15 cellular contexts compared by ENCODE assay signal in the genomic region with DNA sequence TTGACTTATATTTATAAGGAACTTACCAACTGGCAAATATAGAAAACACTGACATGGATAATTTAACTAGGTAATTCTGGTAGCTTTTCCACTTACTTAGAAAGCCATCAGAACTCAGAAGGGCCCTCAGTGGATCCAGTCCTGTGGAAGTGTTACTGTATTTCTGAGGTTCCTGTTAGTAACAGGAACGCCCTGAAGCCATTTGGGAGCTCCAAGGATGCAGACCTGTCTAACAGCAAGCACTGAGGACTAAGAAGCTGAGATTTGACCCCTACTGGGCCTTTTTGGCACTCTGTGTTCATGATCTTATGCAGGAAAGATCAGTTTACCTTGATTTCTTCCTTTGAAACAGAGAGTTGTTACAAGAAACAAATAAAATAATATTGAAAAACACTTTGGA. TPM values are rescaled to one million over a fixed set of nuclear protein-coding genes. Genes with fewer than 3 reads are reported as not detected.
DNase-seq lines count a peak whose midpoint lies in the region; ATAC-seq, FAIRE-seq and TF ChIP-seq lines count a peak whose summit lies in the region.
"Had no signal": no experiment of that assay in that cellular context is flagged by ENCODE, and none has a peak within 500 bp of the region (broad histone marks: within the 10 kb centered on the region; RNA-seq: fewer than 3 reads in every experiment).

No MANE protein-coding gene starts in this region.

- peaks cover 13% of the 10 kb centered on the region for H3K9me3 Mint-ChIP-seq in MCF 10A (ENCODE audit: unreplicated experiment)
- peaks cover 0 to 6% of the 10 kb centered on the region in 2 donors for H3K9me3 Mint-ChIP-seq in stimulated activated naive B cell treated with anti-CD40 and anti-IgM and Interleukin-4, amounts not matched to agents 10 μg/mL and 1 μg/mL and 100 μg/mL, for 72 hours

- intact Hi-C loops in MCF 10A (cut with micrococcal nuclease) (no loop called here), breast epithelium (cut with DNase I; ENCODE audit: low total_unique reads) (no loop called here)

- no CpG with 5 or more reads among the region's 1 CpG for WGBS in mesendoderm (ENCODE audit: extremely low coverage, insufficient coverage, low lambda C conversion rate)

- H2BK15ac ChIP-seq in mesendoderm (replicated peaks; ENCODE audit: low read depth): no peak overlapping the region

- CTCF ChIA-PET in MCF 10A (lab: Yijun Ruan, JAX): interaction anchor here (0.6 kb wide), 2 partner anchors 27 to 191 kb away, joined by 3 read pairs; no protein-coding TSS in a partner anchor

- no peak overlapping the region for H4K5ac ChIP-seq in mesendoderm (ENCODE audit: low read length)

- POLR2A ChIA-PET in MCF 10A (lab: Yijun Ruan, JAX): no interaction called here

- no peak overlapping the region for H2BK120ac ChIP-seq in mesendoderm (ENCODE audit: low read depth, low read length)

- no peak for FAIRE-seq in bronchial epithelial cell (lab: Jason Lieb, UNC)
- FAIRE-seq: H54 had no signal

- no peak for TF ChIP-seq CTCF in MCF 10A (IDR thresholded peaks at IDR 0.05; ENCODE audit: unreplicated experiment)
- TF ChIP-seq CTCF in breast epithelium (IDR thresholded peaks at IDR 0.05): no peak
- TF ChIP-seq CTCF in bronchial epithelial cell (IDR thresholded peaks at IDR 0.05; ENCODE audit: insufficient read depth, low read length, severe bottlenecking): no peak

- no peaks in the 10 kb centered on the region for H3K79me2 ChIP-seq in mesendoderm (ENCODE audit: control insufficient read depth, insufficient read depth, low read length)

- no peak overlapping the region for H3K4ac ChIP-seq in mesendoderm (ENCODE audit: low read depth, low read length)

- no peak overlapping the region for H3K9ac ChIP-seq in mesendoderm (ENCODE audit: low read length)

- no peak overlapping the region for H2BK5ac ChIP-seq in mesendoderm (ENCODE audit: low read length)

- no peak overlapping the region for H3K23ac ChIP-seq in mesendoderm (ENCODE audit: low read length)

- H3K4me1 ChIP-seq in breast epithelium: no peaks in the 10 kb centered on the region
- H3K4me1 ChIP-seq in mesendoderm (ENCODE audit: control insufficient read depth, low read depth, low read length): no peaks in the 10 kb centered on the region
- H3K4me1 ChIP-seq: Caco-2 had no signal

- no peaks in the 10 kb centered on the region for H3K36me3 ChIP-seq in breast epithelium
- H3K36me3 ChIP-seq in bronchial epithelial cell (ENCODE audit: control insufficient read depth, insufficient read depth, low read length): no peaks in the 10 kb centered on the region
- H3K36me3 ChIP-seq in mesendoderm (ENCODE audit: control insufficient read depth, insufficient read depth, low read length): no peaks in the 10 kb centered on the region

- H3K36me3 Mint-ChIP-seq in MCF 10A (ENCODE audit: insufficient read depth, unreplicated experiment): no peaks in the 10 kb centered on the region
- no peaks in the 10 kb centered on the region for H3K36me3 Mint-ChIP-seq in stimulated activated naive B cell treated with anti-CD40 and anti-IgM and Interleukin-4, amounts not matched to agents 10 μg/mL and 1 μg/mL and 100 μg/mL, for 72 hours
- H3K36me3 Mint-ChIP-seq: CD14-positive monocyte; CD8-positive, alpha-beta T cell had no signal

- no peak overlapping the region for H3K4me2 ChIP-seq in mesendoderm (ENCODE audit: low read length)

- H3K18ac ChIP-seq in mesendoderm (ENCODE audit: low read length): no peak overlapping the region

- H3K27me3 Mint-ChIP-seq in MCF 10A (ENCODE audit: insufficient read depth, unreplicated experiment): no peaks in the 10 kb centered on the region
- H3K27me3 Mint-ChIP-seq in stimulated activated naive B cell treated with anti-CD40 and anti-IgM and Interleukin-4, amounts not matched to agents 10 μg/mL and 1 μg/mL and 100 μg/mL, for 72 hours: no peaks in the 10 kb centered on the region

- H3K4me3 ChIP-seq in breast epithelium: no peak overlapping the region
- no peak overlapping the region for H3K4me3 ChIP-seq in bronchial epithelial cell (ENCODE audit: low read depth, low read length)
- H3K4me3 ChIP-seq in mesendoderm (ENCODE audit: low read length): no peak overlapping the region

- peaks cover 20% of the 10 kb centered on the region for H3K4me1 Mint-ChIP-seq in MCF 10A (ENCODE audit: insufficient read depth, unreplicated experiment)
- no peaks in the 10 kb centered on the region for H3K4me1 Mint-ChIP-seq in stimulated activated naive B cell treated with anti-CD40 and anti-IgM and Interleukin-4, amounts not matched to agents 10 μg/mL and 1 μg/mL and 100 μg/mL, for 72 hours
- H3K4me1 Mint-ChIP-seq: CD14-positive monocyte had no signal

- no peak overlapping the region for H3K56ac ChIP-seq in mesendoderm (ENCODE audit: low read length)

- TF ChIP-seq POLR2A in breast epithelium (IDR thresholded peaks at IDR 0.05): no peak

- peak overlapping the region; percentile 25 for H3K27ac Mint-ChIP-seq in MCF 10A (ENCODE audit: low read depth, unreplicated experiment)
- no peak overlapping the region for H3K27ac Mint-ChIP-seq in stimulated activated naive B cell treated with anti-CD40 and anti-IgM and Interleukin-4, amounts not matched to agents 10 μg/mL and 1 μg/mL and 100 μg/mL, for 72 hours
- H3K27ac Mint-ChIP-seq: CD14-positive monocyte; CD8-positive, alpha-beta T cell had no signal

- ATAC-seq in stimulated activated naive B cell treated with anti-CD40 and anti-IgM and Interleukin-4, amounts not matched to agents 10 μg/mL and 1 μg/mL and 100 μg/mL, for 72 hours (replicated peaks): no peak
- ATAC-seq: CD8-positive, alpha-beta T cell; HCT116 had no signal

- H2AK5ac ChIP-seq in mesendoderm (ENCODE audit: low read length): no peak overlapping the region

- BruUV-seq in MCF 10A (replicated peaks; lab: Mats Ljungman, UMichigan): no TSS peak

- DNase-seq in MCF 10A (ENCODE audit: unreplicated experiment) (peak; percentile 9), breast epithelium (ENCODE audit: low spot score in 2 of 2) (no peak), bronchial epithelial cell (ENCODE audit: low read depth) (peak; percentile 50), mesendoderm (peak; percentile 45)
- DNase-seq in activated effector memory CD4-positive, alpha-beta T cell treated with Interleukin-2 at 50 U/mL for 16 hours: no peak
- DNase-seq in stimulated activated CD4-positive, alpha-beta T cell treated with anti-CD3 and anti-CD28 coated beads, Interleukin-1b, Interleukin-23, amount 100 ng/mL, for 48 hours: no peak
- no peak for DNase-seq in stimulated activated naive B cell treated with anti-CD40 and anti-IgM and Interleukin-4, amounts not matched to agents 10 μg/mL and 1 μg/mL and 100 μg/mL, for 72 hours
- DNase-seq: Caco-2; CD8-positive, alpha-beta T cell; DND-41; GF-D8 had no signal

- no peaks in the 10 kb centered on the region for H3K9me3 ChIP-seq in breast epithelium
- H3K9me3 ChIP-seq: Caco-2 had no signal

- no peak overlapping the region for H4K8ac ChIP-seq in mesendoderm (ENCODE audit: low read depth, low read length)

- H3K4me3 Mint-ChIP-seq in MCF 10A (ENCODE audit: unreplicated experiment): no peak overlapping the region
- no peak overlapping the region for H3K4me3 Mint-ChIP-seq in stimulated activated naive B cell treated with anti-CD40 and anti-IgM and Interleukin-4, amounts not matched to agents 10 μg/mL and 1 μg/mL and 100 μg/mL, for 72 hours
- H3K4me3 Mint-ChIP-seq: CD14-positive monocyte; CD8-positive, alpha-beta T cell had no signal

- no peaks in the 10 kb centered on the region for H3K79me1 ChIP-seq in mesendoderm (ENCODE audit: low read length)

- no peaks in the 10 kb centered on the region for H3K27me3 ChIP-seq in breast epithelium
- no peaks in the 10 kb centered on the region for H3K27me3 ChIP-seq in bronchial epithelial cell (ENCODE audit: control insufficient read depth, insufficient read depth, low read length)
- H3K27me3 ChIP-seq in mesendoderm (ENCODE audit: insufficient read depth, low read length, poor library complexity): no peaks in the 10 kb centered on the region

- H3K27ac ChIP-seq in breast epithelium (no peak overlapping the region), mesendoderm (ENCODE audit: low read depth, low read length) (no peak overlapping the region)
- H3K27ac ChIP-seq: 22Rv1 had no signal

RNA-seq across cellular contexts. Expression of a gene that starts 46.0 kb away (rescaled TPM):
- total RNA-seq in MCF 10A (2022) (0.66 and 1.4 TPM in 2 replicates), breast epithelium (10 to 100 TPM in 1 of 3 donors, 1 to 10 TPM in 2; 4.0 to 11.5 (median 4.3) TPM), bronchial epithelial cell (0.13 and 0.53 TPM in 2 replicates)
- 0.08 TPM for polyA plus RNA-seq in mesendoderm (2013, experiment 1 of 2)
- polyA plus RNA-seq in mesendoderm (2013, experiment 2 of 2): 0.11 TPM
- total RNA-seq: CD8-positive, alpha-beta T cell had no signal
- polyA plus RNA-seq: CD14-positive monocyte had no signal

Comparison
In these comparisons a context has a peak if more than half of its experiments do, and no peak if none do; other contexts are left out.
1. DNase-seq: peak in MCF 10A (single experiment), bronchial epithelial cell (single experiment) and mesendoderm (single experiment); none in breast epithelium (0 of 2), activated effector memory CD4-positive, alpha-beta T cell treated with Interleukin-2 at 50 U/mL for 16 hours (single experiment), stimulated activated CD4-positive, alpha-beta T cell treated with anti-CD3 and anti-CD28 coated beads, Interleukin-1b, Interleukin-23, amount 100 ng/mL, for 48 hours (single experiment) and stimulated activated naive B cell treated with anti-CD40 and anti-IgM and Interleukin-4, amounts not matched to agents 10 μg/mL and 1 μg/mL and 100 μg/mL, for 72 hours (single experiment).